Comparison of ENCODE assay signal across 8 cellular contexts in the genomic region with DNA sequence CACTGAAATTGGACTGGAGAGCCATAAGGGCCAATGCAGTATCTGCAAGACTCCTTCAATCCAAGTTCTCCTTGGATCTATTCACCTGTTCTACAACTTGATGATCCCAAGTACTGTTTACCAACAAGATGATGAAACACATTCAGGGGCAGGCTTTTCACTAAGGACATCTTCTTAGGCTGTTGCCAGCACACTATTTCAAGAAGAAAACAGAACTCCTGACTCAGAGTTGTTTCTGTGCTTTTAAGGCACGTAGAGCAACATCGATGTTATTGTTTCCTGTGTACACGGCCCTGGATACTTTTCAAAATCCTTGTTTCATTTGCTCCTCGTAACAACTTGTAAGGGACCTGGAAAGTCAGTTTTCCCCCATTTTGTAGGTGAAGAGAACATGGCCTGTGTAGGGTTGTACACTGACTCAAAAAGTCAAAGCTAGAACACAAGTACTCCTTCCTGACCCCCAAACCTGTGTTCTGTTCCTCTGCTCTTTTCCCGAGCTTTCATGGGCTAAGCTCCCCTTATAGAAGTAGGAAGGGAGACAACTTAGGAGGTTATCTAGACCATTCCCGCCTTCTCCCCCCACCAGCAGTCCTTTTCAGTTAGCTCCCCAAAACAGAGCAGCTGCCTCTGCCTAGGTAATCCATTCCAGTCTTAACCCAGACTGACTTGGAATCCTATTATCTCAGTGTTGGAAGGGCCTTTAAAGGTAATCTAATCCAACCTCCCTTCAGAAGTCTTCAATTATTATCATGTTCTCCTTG. TPM values are rescaled to one million over a fixed set of nuclear protein-coding genes. Genes with fewer than 3 reads are reported as not detected.
DNase-seq lines count a peak whose midpoint lies in the region; ATAC-seq, FAIRE-seq and TF ChIP-seq lines count a peak whose summit lies in the region.

No MANE protein-coding gene starts in this region.

- in situ Hi-C loops in GM12878 (cut with MboI): loop anchor here (25.0 kb wide), 1 partner anchor 996 kb away; a partner anchor contains a TSS

- intact Hi-C loops in GM12878 (cut with micrococcal nuclease; ENCODE audit: unreplicated experiment): loop anchor here (5.0 to 10.0 kb wide), 2 partner anchors 347 to 364 kb away; no protein-coding TSS in a partner anchor

- TF ChIP-seq CTCF in GM12878 (IDR thresholded peaks at IDR 0.05 in 2 of 3, conservative IDR thresholded peaks at IDR 0.05 in 1 of 3; ENCODE audit: control insufficient read depth in 2 of 3, extremely low read depth in 1 of 3, insufficient read depth in 1 of 3, low read depth in 3 of 3, low read length in 3 of 3): no peak

- DNase-seq in activated naive CD4-positive, alpha-beta T cell treated with anti-CD3 and anti-CD28 coated beads, Interleukin-2, amount 50 U/mL, for 16 hours: no peak
- DNase-seq in GM12878 (ENCODE audit: low read depth, low spot score) (no peak), mesendoderm (no peak), ureter (ENCODE audit: low spot score) (peak; percentile 14), SHP77 treated with DMSO at 0.1 percent for 48 hours (lab: John Stamatoyannopoulos, UW) (no peak)

- H3K79me1 ChIP-seq in mesendoderm (ENCODE audit: low read length): peaks cover 25% of the 10 kb centered on the region

- no peak for TF ChIP-seq POLR2A in GM12878 (IDR thresholded peaks at IDR 0.05; ENCODE audit: low read depth, low read length)

- no peak overlapping the region for H2BK120ac ChIP-seq in mesendoderm (ENCODE audit: low read depth, low read length)

- no TSS peak for BruUV-seq in GM12878 (replicated peaks; lab: Mats Ljungman, UMichigan)

- H3K27me3 ChIP-seq in GM12878 (replicated peaks in 1 of 2; ENCODE audit: control insufficient read depth in 2 of 2, insufficient read depth in 2 of 2, low read length in 1 of 2): no peaks in the 10 kb centered on the region
- H3K27me3 ChIP-seq in mesendoderm (ENCODE audit: insufficient read depth, low read length, poor library complexity): no peaks in the 10 kb centered on the region

- H3K36me3 Mint-ChIP-seq in activated naive CD4-positive, alpha-beta T cell treated with anti-CD3 and anti-CD28 coated beads, Interleukin-2, amount 50 U/mL, for 24 hours: no peaks in the 10 kb centered on the region

- H3K36me3 ChIP-seq in GM12878 (ENCODE audit: control insufficient read depth in 2 of 2, insufficient read depth in 2 of 2, low read length in 1 of 2) (no peaks in the 10 kb centered on the region; a peak in 1 of 4 replicates), mesendoderm (ENCODE audit: control insufficient read depth, insufficient read depth, low read length) (no peaks in the 10 kb centered on the region)

- H3K4me3 Mint-ChIP-seq in activated naive CD4-positive, alpha-beta T cell treated with anti-CD3 and anti-CD28 coated beads, Interleukin-2, amount 50 U/mL, for 24 hours: peak overlapping the region; percentile 97

- H2BK15ac ChIP-seq in mesendoderm (replicated peaks; ENCODE audit: low read depth): no peak overlapping the region

- SMC1A ChIA-PET in GM12878 (lab: Charles Lee; ENCODE audit: uncharacterized antibody, unreplicated experiment): interaction anchor here (1.0 to 3.1 kb wide), 11 partner anchors 13 to 377 kb away, joined by 3 to 13 read pairs (median 6); no protein-coding TSS in a partner anchor

- H4K20me1 ChIP-seq in GM12878 (ENCODE audit: control insufficient read depth, insufficient read depth): no peaks in the 10 kb centered on the region

- no peak overlapping the region for H2AK5ac ChIP-seq in mesendoderm (ENCODE audit: low read length)

- H3K9ac ChIP-seq in GM12878 (ENCODE audit: control insufficient read depth, insufficient read depth, low read length): peak overlapping the region; percentile 90
- H3K9ac ChIP-seq in mesendoderm (ENCODE audit: low read length): peak overlapping the region; percentile 48

- peaks cover 71% of the 10 kb centered on the region for H3K79me2 ChIP-seq in GM12878 (ENCODE audit: control insufficient read depth, insufficient read depth, low read length)
- peaks cover 11% of the 10 kb centered on the region for H3K79me2 ChIP-seq in mesendoderm (ENCODE audit: control insufficient read depth, insufficient read depth, low read length)

- CTCF ChIA-PET in GM12878 (lab: Yijun Ruan, JAX): interaction anchor here (0.5 to 2.4 kb wide), 10 partner anchors 10 to 379 kb away, joined by 3 to 14 read pairs (median 4); no protein-coding TSS in a partner anchor

- POLR2A ChIA-PET in GM12878 (lab: Charles Lee): interaction anchor here (1.2 to 2.5 kb wide), 6 partner anchors 10 to 381 kb away, joined by 3 to 31 read pairs (median 7); no protein-coding TSS in a partner anchor

- RAD21 ChIA-PET in GM12878 (lab: Charles Lee; ENCODE audit: unreplicated experiment): interaction anchor here (0.7 to 2.4 kb wide), 10 partner anchors 11 to 365 kb away, joined by 3 to 12 read pairs (median 4); a partner anchor contains a TSS

- no peaks in the 10 kb centered on the region for H3K9me3 ChIP-seq in GM12878 (replicated peaks; ENCODE audit: control insufficient read depth, insufficient read depth, low read length)

- no peak overlapping the region for H2AFZ ChIP-seq in GM12878 (ENCODE audit: control insufficient read depth, low read depth, low read length)

- WGBS in GM12878 (ENCODE audit: insufficient coverage, insufficient replicate concordance, low lambda C conversion rate, missing lambda C conversion rate): 38% methylated on average over 6 of the region's 6 CpGs
- no CpG with 5 or more reads among the region's 6 CpGs for WGBS in mesendoderm (ENCODE audit: extremely low coverage, insufficient coverage, low lambda C conversion rate)

- no peak overlapping the region for H3K4ac ChIP-seq in mesendoderm (ENCODE audit: low read depth, low read length)

- H3K4me1 ChIP-seq in GM12878 (ENCODE audit: control insufficient read depth, insufficient read depth, low read length): peaks cover 24% of the 10 kb centered on the region
- H3K4me1 ChIP-seq in mesendoderm (ENCODE audit: control insufficient read depth, low read depth, low read length): peaks cover 10% of the 10 kb centered on the region

- H3K23ac ChIP-seq in mesendoderm (ENCODE audit: low read length): no peak overlapping the region

- H2BK5ac ChIP-seq in mesendoderm (ENCODE audit: low read length): no peak overlapping the region

- TF ChIP-seq EP300 in GM12878 (IDR thresholded peaks at IDR 0.05; ENCODE audit: borderline replicate concordance in 1 of 2, control insufficient read depth in 1 of 2, low read depth in 2 of 2, low read length in 2 of 2): no peak

- peak overlapping the region; percentile 83 for H3K27ac Mint-ChIP-seq in activated naive CD4-positive, alpha-beta T cell treated with anti-CD3 and anti-CD28 coated beads, Interleukin-2, amount 50 U/mL, for 24 hours

- FAIRE-seq in GM12878 (lab: Jason Lieb, UNC): no peak

- peaks cover 74% of the 10 kb centered on the region for H3K4me1 Mint-ChIP-seq in activated naive CD4-positive, alpha-beta T cell treated with anti-CD3 and anti-CD28 coated beads, Interleukin-2, amount 50 U/mL, for 24 hours

- no peak for TF ChIP-seq RAD21 in GM12878 (IDR thresholded peaks at IDR 0.05; ENCODE audit: insufficient read depth, low read depth, low read length)

- H3K56ac ChIP-seq in mesendoderm (ENCODE audit: low read length): peak overlapping the region; percentile 30

- no peak overlapping the region for H4K8ac ChIP-seq in mesendoderm (ENCODE audit: low read depth, low read length)

- ATAC-seq in GM12878: no peak
- ATAC-seq in GM21360 (IDR thresholded peaks at IDR 0.05; ENCODE audit: unreplicated experiment): no peak
- ATAC-seq in GM19324 (IDR thresholded peaks at IDR 0.05; ENCODE audit: low FRiP score, unreplicated experiment): no peak

- H3K27me3 Mint-ChIP-seq in activated naive CD4-positive, alpha-beta T cell treated with anti-CD3 and anti-CD28 coated beads, Interleukin-2, amount 50 U/mL, for 24 hours: no peaks in the 10 kb centered on the region

- H3K9me3 Mint-ChIP-seq in activated naive CD4-positive, alpha-beta T cell treated with anti-CD3 and anti-CD28 coated beads, Interleukin-2, amount 50 U/mL, for 24 hours: no peaks in the 10 kb centered on the region

- H3K4me2 ChIP-seq in GM12878 (ENCODE audit: control insufficient read depth, insufficient read depth) (peak overlapping the region; percentile 79), mesendoderm (ENCODE audit: low read length) (no peak overlapping the region)

- H3K27ac ChIP-seq in GM12878 (ENCODE audit: control insufficient read depth, insufficient read depth): peak overlapping the region; percentile 94
- no peak overlapping the region for H3K27ac ChIP-seq in mesendoderm (ENCODE audit: low read depth, low read length)

- H3K4me3 ChIP-seq in GM12878 (peak overlapping the region; percentile 97), mesendoderm (ENCODE audit: low read length) (no peak overlapping the region)

- no peak overlapping the region for H4K5ac ChIP-seq in mesendoderm (ENCODE audit: low read length)

- no peak overlapping the region for H3K18ac ChIP-seq in mesendoderm (ENCODE audit: low read length)

RNA-seq across cellular contexts. Expression of a gene that starts 5.2 kb away (rescaled TPM):
- 148 and 157 TPM in 2 replicates for total RNA-seq in GM12878 (2013; cell fraction: nucleolus; rRNA removed)
- total RNA-seq in GM12878 (2014; rRNA removed) (44.6 and 50.7 TPM in 2 replicates), GM12878 (2014; rRNA removed; fragmentation: Illumina TruSeq; extraction: Trizol) (32.5 and 33.6 TPM in 2 replicates), GM12878 (2021) (76.4 and 82.3 TPM in 2 replicates), ureter (151 TPM)
- 61.9 TPM for polyA plus RNA-seq in GM12878 (2011; ENCODE audit: low read depth)
- polyA plus RNA-seq in GM12878 (2011; rRNA removed) (74.1 and 88.4 TPM in 2 replicates), GM12878 (2014; fragmentation: Illumina TruSeq; extraction: Trizol) (32.3 and 38.1 TPM in 2 replicates), GM12878 (2014; fragmentation: Nextera tagmentation; extraction: Ambion mirVana) (1 to 10 TPM; 3.1 to 7.7 TPM), GM12878 (2014; rRNA removed) (74.7 and 90.4 TPM in 2 replicates), GM12878 (2016; fragmentation: Nextera tagmentation; extraction: Ambion mirVana) (10 to 100 TPM; 75.2 to 85.9 TPM)
- 118 and 136 TPM in 2 replicates for polyA plus RNA-seq in GM12878 (2011; cell fraction: cytosol; rRNA removed)
- 129 and 130 TPM in 2 replicates for polyA plus RNA-seq in GM12878 (2011; cell fraction: nucleus; rRNA removed)
- polyA plus RNA-seq in GM12878 (2012): 109 and 110 TPM in 2 replicates
- 74.1 and 128 TPM in 2 replicates for polyA minus RNA-seq in GM12878 (2011; rRNA and poly(A)+ RNA removed)
- polyA minus RNA-seq in GM12878 (2011; cell fraction: cytosol; rRNA and poly(A)+ RNA removed): 60.1 and 60.4 TPM in 2 replicates
- 48.4 and 56.6 TPM in 2 replicates for polyA minus RNA-seq in GM12878 (2011; cell fraction: nucleus; rRNA and poly(A)+ RNA removed)
- 40.4 TPM for polyA plus RNA-seq in mesendoderm (2013, experiment 1 of 2)
- polyA plus RNA-seq in mesendoderm (2013, experiment 2 of 2): 40.6 TPM

RNA-seq across cellular contexts. Expression of a gene that starts 53.2 kb away (rescaled TPM):
- total RNA-seq in GM12878 (2013; cell fraction: nucleolus; rRNA removed): 92.1 and 95.1 TPM in 2 replicates
- total RNA-seq in GM12878 (2014; rRNA removed): 19.6 and 24.0 TPM in 2 replicates
- 26.8 and 27.4 TPM in 2 replicates for total RNA-seq in GM12878 (2014; rRNA removed; fragmentation: Illumina TruSeq; extraction: Trizol)
- 20.3 and 24.8 TPM in 2 replicates for total RNA-seq in GM12878 (2021)
- 8.8 TPM for polyA plus RNA-seq in GM12878 (2011; ENCODE audit: low read depth)
- 39.7 and 69.5 TPM in 2 replicates for polyA plus RNA-seq in GM12878 (2011; rRNA removed)
- 10.8 and 11.9 TPM in 2 replicates for polyA plus RNA-seq in GM12878 (2011; cell fraction: cytosol; rRNA removed)
- 53.4 and 65.6 TPM in 2 replicates for polyA plus RNA-seq in GM12878 (2011; cell fraction: nucleus; rRNA removed)
- 16.1 and 21.7 TPM in 2 replicates for polyA plus RNA-seq in GM12878 (2012)
- 21.8 and 32.2 TPM in 2 replicates for polyA plus RNA-seq in GM12878 (2014; fragmentation: Illumina TruSeq; extraction: Trizol)
- polyA plus RNA-seq in GM12878 (2014; fragmentation: Nextera tagmentation; extraction: Ambion mirVana): 10 to 100 TPM in 1 of 2 experiments, 1 to 10 TPM in 1; 9.2 to 16.4 TPM
- polyA plus RNA-seq in GM12878 (2014; rRNA removed): 14.8 and 17.1 TPM in 2 replicates
- polyA plus RNA-seq in GM12878 (2016; fragmentation: Nextera tagmentation; extraction: Ambion mirVana): 10 to 100 TPM; 24.6 to 26.0 TPM
- 20.1 and 25.2 TPM in 2 replicates for polyA minus RNA-seq in GM12878 (2011; rRNA and poly(A)+ RNA removed)
- polyA minus RNA-seq in GM12878 (2011; cell fraction: cytosol; rRNA and poly(A)+ RNA removed): 8.0 and 10.0 TPM in 2 replicates
- polyA minus RNA-seq in GM12878 (2011; cell fraction: nucleus; rRNA and poly(A)+ RNA removed): 17.4 and 22.6 TPM in 2 replicates
- polyA plus RNA-seq in mesendoderm (2013, experiment 1 of 2): 18.0 TPM
- polyA plus RNA-seq in mesendoderm (2013, experiment 2 of 2): 18.4 TPM
- 44.8 TPM for total RNA-seq in ureter
